17 cellular contexts compared by ENCODE assay signal in genomic region chr22:50614296-50614695, GRCh38. TPM values are rescaled to one million over a fixed set of nuclear protein-coding genes. Genes with fewer than 3 reads are reported as not detected.
"Had no signal": no experiment of that assay in that cellular context is flagged by ENCODE, and none has a peak within 500 bp of the region (broad histone marks: within the 10 kb centered on the region; RNA-seq: fewer than 3 reads in every experiment).

No MANE protein-coding gene starts in this region.

RNA-seq across cellular contexts. Expression of gene MAPK8IP2, which starts 13.7 kb away (rescaled TPM):
- polyA plus RNA-seq: naive thymus-derived CD4-positive, alpha-beta T cell had no signal

RNA-seq across cellular contexts. Expression of gene SYCE3, which starts 51.6 kb away (rescaled TPM):
- total RNA-seq: naive thymus-derived CD4-positive, alpha-beta T cell; natural killer cell; occipital lobe; osteocyte; posterior vena cava; pulmonary artery endothelial cell; right atrium auricular region; sciatic nerve; smooth muscle cell; stomach; temporal lobe; thoracic aorta; tibial nerve; upper lobe of right lung; urinary bladder; uterus had no signal
- polyA plus RNA-seq: naive thymus-derived CD4-positive, alpha-beta T cell; neural cell; smooth muscle cell; urinary bladder had no signal
